Comparison of ENCODE assay signal across 8 cellular contexts in genomic region chr3:136343873-136344281, GRCh38.
DNase-seq lines count a peak whose midpoint lies in the region; ATAC-seq and TF ChIP-seq lines count a peak whose summit lies in the region.

No MANE protein-coding gene starts in this region.

- no peak overlapping the region for H2AFZ ChIP-seq in GM23248
- H2AFZ ChIP-seq in PC-9: no peak overlapping the region
- H2AFZ ChIP-seq in trophoblast cell (ENCODE audit: insufficient read depth, low read length, poor library complexity): no peak overlapping the region

- H3K4me1 ChIP-seq in GM23248 (ENCODE audit: insufficient read depth) (peaks cover 25% of the 10 kb centered on the region), PC-9 (replicated peaks; ENCODE audit: insufficient read depth) (no peaks in the 10 kb centered on the region; the same call in 1 of the 2 replicates), trophoblast cell (ENCODE audit: control insufficient read depth in 1 of 2, insufficient read depth in 2 of 2, low read length in 2 of 2) (peaks cover 7% of the 10 kb centered on the region in 2 experiments), esophagus squamous epithelium (peaks cover 6 to 15% (median 9%) of the 10 kb centered on the region in 3 donors)

- in situ Hi-C loops in GM23248 (cut with MboI): no loop called here

- H3K4me3 ChIP-seq in GM23248 (no peak overlapping the region), PC-9 (no peak overlapping the region), trophoblast cell (ENCODE audit: low read depth, low read length) (no peak overlapping the region), esophagus squamous epithelium (no peak overlapping the region)

- no peak overlapping the region for H4K8ac ChIP-seq in trophoblast cell (ENCODE audit: low read depth, low read length)

- H3K9me2 ChIP-seq in GM23248 (ENCODE audit: insufficient read depth) (no peaks in the 10 kb centered on the region), PC-9 (ENCODE audit: insufficient read depth) (no peaks in the 10 kb centered on the region)

- peaks cover 23% of the 10 kb centered on the region for H3K36me3 ChIP-seq in GM23248 (ENCODE audit: low read depth)
- peaks cover 8% of the 10 kb centered on the region; the same call in 1 of the 2 replicates for H3K36me3 ChIP-seq in PC-9 (ENCODE audit: low read depth)
- H3K36me3 ChIP-seq in trophoblast cell (ENCODE audit: control insufficient read depth in 1 of 2, insufficient read depth in 2 of 2, low read length in 2 of 2): peaks cover 2 to 4% of the 10 kb centered on the region in 2 experiments
- H3K36me3 ChIP-seq in esophagus squamous epithelium: peaks cover 0 to 89% (median 9%) of the 10 kb centered on the region in 3 donors

- no peak for TF ChIP-seq POLR2A in esophagus squamous epithelium (IDR thresholded peaks at IDR 0.05)

- ATAC-seq in GM21360 (IDR thresholded peaks at IDR 0.05; ENCODE audit: unreplicated experiment): no peak
- no peak for ATAC-seq in HG03520 (IDR thresholded peaks at IDR 0.05; ENCODE audit: unreplicated experiment)

- no peaks in the 10 kb centered on the region for H3K9me3 ChIP-seq in GM23248 (ENCODE audit: low read depth)
- no peaks in the 10 kb centered on the region; the same call in 1 of the 2 replicates for H3K9me3 ChIP-seq in PC-9 (ENCODE audit: insufficient read depth, low read depth)
- H3K9me3 ChIP-seq in trophoblast cell (ENCODE audit: insufficient read depth, low read depth, low read length): no peaks in the 10 kb centered on the region
- H3K9me3 ChIP-seq in esophagus squamous epithelium: no peaks in the 10 kb centered on the region

- no peak overlapping the region for H2BK120ac ChIP-seq in trophoblast cell (ENCODE audit: insufficient read depth, low read length, poor library complexity)

- peaks cover 27% of the 10 kb centered on the region for H3F3A ChIP-seq in GM23248 (ENCODE audit: insufficient read depth)
- H3F3A ChIP-seq in PC-9 (ENCODE audit: insufficient read depth, low read depth): no peaks in the 10 kb centered on the region

- no peak overlapping the region for H2BK5ac ChIP-seq in trophoblast cell (ENCODE audit: low read depth, low read length, poor library complexity)

- CTCF ChIA-PET in PC-9 (lab: Charles Lee): no interaction called here

- peak overlapping the region; percentile 38 for H3K4me2 ChIP-seq in GM23248 (ENCODE audit: unreplicated experiment)
- H3K4me2 ChIP-seq in PC-9: no peak overlapping the region
- H3K4me2 ChIP-seq in trophoblast cell (ENCODE audit: low read length): no peak overlapping the region

- H4K91ac ChIP-seq in trophoblast cell (ENCODE audit: low read depth, low read length): no peak overlapping the region

- no TSS peak for BruUV-seq in PC-9 (replicated peaks; lab: Mats Ljungman, UMichigan)

- H4K20me1 ChIP-seq in GM23248 (ENCODE audit: insufficient read depth) (no peaks in the 10 kb centered on the region), PC-9 (ENCODE audit: insufficient read depth) (no peaks in the 10 kb centered on the region)

- DNase-seq in GM23248 (peak; percentile 97), PC-9 (peak; percentile 49 to 80), fibroblast of peridontal ligament (ENCODE audit: extremely low read depth) (peak; percentile 90), trophoblast cell (peak; percentile 74 to 87), iPS-NIHi7 (ENCODE audit: extremely low spot score) (no peak), esophagus squamous epithelium (lab: John Stamatoyannopoulos, UW) (no peak)

- intact Hi-C loops in PC-9 (cut with micrococcal nuclease; ENCODE audit: unreplicated experiment): no loop called here
- intact Hi-C loops in esophagus squamous epithelium (cut with DNase I): no loop called here

- H3K27ac ChIP-seq in GM23248 (peak overlapping the region; percentile 68), PC-9 (0 out of 2 replicates have a peak overlapping the region, but pooled peaks have one; percentile 11), trophoblast cell (ENCODE audit: low read depth, low read length) (peak overlapping the region; percentile 9), esophagus squamous epithelium (peak overlapping the region in 1 of 4 donors; percentile 39)

- no peak overlapping the region for H2AK5ac ChIP-seq in trophoblast cell (ENCODE audit: low read length)

- no peaks in the 10 kb centered on the region for H3K27me3 ChIP-seq in GM23248 (replicated peaks; ENCODE audit: insufficient read depth)
- no peaks in the 10 kb centered on the region for H3K27me3 ChIP-seq in PC-9 (ENCODE audit: insufficient read depth, low read depth)
- no peaks in the 10 kb centered on the region for H3K27me3 ChIP-seq in trophoblast cell (ENCODE audit: insufficient read depth, low read length)
- no peaks in the 10 kb centered on the region for H3K27me3 ChIP-seq in esophagus squamous epithelium

- no peak overlapping the region for H4K12ac ChIP-seq in trophoblast cell (ENCODE audit: low read depth, low read length)

- no peak overlapping the region for H3K18ac ChIP-seq in trophoblast cell (ENCODE audit: low read length)

- peak overlapping the region; percentile 28 for H3K9ac ChIP-seq in GM23248
- H3K9ac ChIP-seq in trophoblast cell (ENCODE audit: low read length): no peak overlapping the region

- H3K79me1 ChIP-seq in trophoblast cell (ENCODE audit: low read length): no peaks in the 10 kb centered on the region

- no peak overlapping the region for H2BK12ac ChIP-seq in trophoblast cell (ENCODE audit: low read length)

- POLR2A ChIA-PET in PC-9 (lab: Charles Lee; ENCODE audit: unreplicated experiment): no interaction called here

- 2 to 4% methylated on average over 4 of the region's 4 CpGs for WGBS in GM23248 (ENCODE audit: low coverage in 1 of 2, low lambda C conversion rate in 2 of 2, missing lambda C conversion rate in 2 of 2), 2 experiments
- WGBS in trophoblast cell (ENCODE audit: extremely low coverage, insufficient coverage, insufficient read length): no CpG with 5 or more reads among the region's 4 CpGs
- WGBS in esophagus squamous epithelium, 2 donors: 47 to 51% methylated on average over 4 of the region's 4 CpGs

- TF ChIP-seq CTCF in PC-9 (conservative IDR thresholded peaks at IDR 0.05) (no peak), esophagus squamous epithelium (IDR thresholded peaks at IDR 0.05) (no peak)

- H3K79me2 ChIP-seq in GM23248 (ENCODE audit: insufficient read depth): no peaks in the 10 kb centered on the region
- no peaks in the 10 kb centered on the region for H3K79me2 ChIP-seq in PC-9 (ENCODE audit: low read depth)
- no peaks in the 10 kb centered on the region for H3K79me2 ChIP-seq in trophoblast cell (ENCODE audit: control insufficient read depth, insufficient read depth, low read length, poor library complexity)

- no peak overlapping the region for H3K23ac ChIP-seq in trophoblast cell (ENCODE audit: low read length)

- no peak overlapping the region for H3K4ac ChIP-seq in trophoblast cell (ENCODE audit: low read depth, low read length)

- H3K14ac ChIP-seq in trophoblast cell (ENCODE audit: low read length): no peak overlapping the region

Comparison
In these comparisons a context has a peak if more than half of its experiments do, and no peak if none do; other contexts are left out.
1. DNase-seq: peak in GM23248 (single experiment), PC-9 (2 of 2), fibroblast of peridontal ligament (single experiment) and trophoblast cell (2 of 2); none in iPS-NIHi7 (single experiment) and esophagus squamous epithelium (single experiment).